Comparison of ENCODE assay signal across 15 cellular contexts in genomic region chr2:115036818-115037217, GRCh38.
DNase-seq lines count a peak whose midpoint lies in the region; ATAC-seq and TF ChIP-seq lines count a peak whose summit lies in the region.
"Had no signal": no experiment of that assay in that cellular context is flagged by ENCODE, and none has a peak within 500 bp of the region (broad histone marks: within the 10 kb centered on the region; RNA-seq: fewer than 3 reads in every experiment).

No MANE protein-coding gene starts in this region.

- DNase-seq in GM23338 (ENCODE audit: low spot score) (peak; percentile 68), WTC11 (ENCODE audit: low spot score) (no peak), iPS-NIHi7 (ENCODE audit: extremely low spot score) (peak; percentile 14), G401 (ENCODE audit: low spot score) (no peak), Ammon's horn (ENCODE audit: low spot score) (no peak)
- DNase-seq: Caco-2; CD4-positive, alpha-beta T cell; GF-D8; GM23248 had no signal

- no peak overlapping the region for H3K4me3 Mint-ChIP-seq in GM23338
- H3K4me3 Mint-ChIP-seq in WTC11: no peak overlapping the region
- H3K4me3 Mint-ChIP-seq: CD4-positive, alpha-beta T cell had no signal

- H3K9me3 ChIP-seq in HUES48 (ENCODE audit: control insufficient read depth, insufficient read depth, low read length): no peaks in the 10 kb centered on the region
- H3K9me3 ChIP-seq: Caco-2, HAP-1 had no signal

- H3K4me1 Mint-ChIP-seq in GM23338: peaks cover 12% of the 10 kb centered on the region; the same call in 2 of the 3 replicates
- H3K4me1 Mint-ChIP-seq in WTC11: peaks cover 13% of the 10 kb centered on the region

- H3K4me3 ChIP-seq in GM23338 (no peak overlapping the region), HUES48 (ENCODE audit: low read depth, low read length) (no peak overlapping the region)
- H3K4me3 ChIP-seq: GM12878, GM23248, HAP-1 had no signal

- no peak overlapping the region for H3K27ac ChIP-seq in GM23338 (ENCODE audit: low read depth)
- H3K27ac ChIP-seq in HUES48 (ENCODE audit: low read depth, low read length): peak overlapping the region; percentile 17
- H3K27ac ChIP-seq: C4-2B, GM23248, KMS-11 had no signal

- H2AFZ ChIP-seq in GM23338: no peak overlapping the region
- H2AFZ ChIP-seq: GM23248 had no signal

- no peaks in the 10 kb centered on the region for H3K36me3 ChIP-seq in GM23338 (ENCODE audit: insufficient read depth)
- H3K36me3 ChIP-seq in HUES48 (ENCODE audit: control insufficient read depth, insufficient read depth, low read length): no peaks in the 10 kb centered on the region
- H3K36me3 ChIP-seq: HAP-1 had no signal

- ATAC-seq in GM23338 (peak; percentile 68), WTC11 (peak; percentile 57; the same call in 1 of the 2 replicates), HG03095 (IDR thresholded peaks at IDR 0.05; ENCODE audit: unreplicated experiment) (no peak)
- ATAC-seq: GM12878 had no signal

- CTCF ChIA-PET in WTC11 (lab: Charles Lee): no interaction called here

- no peak overlapping the region for H3K9ac ChIP-seq in HUES48 (ENCODE audit: low read depth, low read length)
- H3K9ac ChIP-seq: GM23248, KMS-11 had no signal

- no peaks in the 10 kb centered on the region for H3F3A ChIP-seq in GM23338 (replicated peaks; ENCODE audit: low read depth)

- POLR2A ChIA-PET in WTC11 (lab: Charles Lee): no interaction called here

- H4K20me1 ChIP-seq in GM23338 (replicated peaks; ENCODE audit: insufficient read depth): no peaks in the 10 kb centered on the region

- TF ChIP-seq CTCF in GM23338 (conservative IDR thresholded peaks at IDR 0.05; ENCODE audit: low read depth in 2 of 2): no peak
- TF ChIP-seq CTCF in WTC11 (IDR thresholded peaks at IDR 0.05): no peak

- H3K4me1 ChIP-seq in GM23338 (ENCODE audit: insufficient read depth) (0 out of 2 replicates have a peak, but pooled peaks cover 8% of the 10 kb centered on the region), HUES48 (ENCODE audit: control insufficient read depth, insufficient read depth, low read length) (peaks cover 15% of the 10 kb centered on the region)
- H3K4me1 ChIP-seq: Caco-2, HAP-1 had no signal

- H3K79me2 ChIP-seq in GM23338 (replicated peaks; ENCODE audit: insufficient read depth): no peaks in the 10 kb centered on the region

- peak overlapping the region; percentile 3; the same call in 1 of the 2 replicates for H3K4me2 ChIP-seq in GM23338
- H3K4me2 ChIP-seq: KMS-11 had no signal

- in situ Hi-C loops in G401 (cut with HindIII; ENCODE audit: low sequenced_read_pairs): no loop called here

- H3K27me3 Mint-ChIP-seq in GM23338 (ENCODE audit: insufficient read depth, low read depth, poor library complexity) (peaks cover 2% of the 10 kb centered on the region), WTC11 (ENCODE audit: low read depth) (no peaks in the 10 kb centered on the region)
- H3K27me3 Mint-ChIP-seq: CD4-positive, alpha-beta T cell had no signal

- no peaks in the 10 kb centered on the region for H3K36me3 Mint-ChIP-seq in GM23338 (ENCODE audit: low read depth)
- peaks cover 25% of the 10 kb centered on the region for H3K36me3 Mint-ChIP-seq in WTC11

- H3K27ac Mint-ChIP-seq in GM23338 (peak overlapping the region; percentile 60), WTC11 (no peak overlapping the region)
- H3K27ac Mint-ChIP-seq: CD4-positive, alpha-beta T cell had no signal

- no peaks in the 10 kb centered on the region for H3K27me3 ChIP-seq in GM23338 (ENCODE audit: insufficient read depth)
- no peaks in the 10 kb centered on the region for H3K27me3 ChIP-seq in HUES48 (ENCODE audit: control insufficient read depth, insufficient read depth, low read length)

- no peaks in the 10 kb centered on the region; the same call in 1 of the 2 replicates for H3K9me2 ChIP-seq in GM23338 (ENCODE audit: insufficient read depth)

- H3K9me3 Mint-ChIP-seq in GM23338 (no peaks in the 10 kb centered on the region), WTC11 (peaks cover 36% of the 10 kb centered on the region)

TF ChIP-seq in GM23338, 12 proteins besides CTCF, POLR2A, EP300 and RAD21 (continues in another document):
- no peak for TF ChIP-seq CREB1 (CRISPR knock-in tag; IDR thresholded peaks at IDR 0.05; ENCODE audit: low read depth)
- no peak for TF ChIP-seq EZH2phosphoT487 (IDR thresholded peaks at IDR 0.05; ENCODE audit: unreplicated experiment)
- no peak for TF ChIP-seq ETS1 (IDR thresholded peaks at IDR 0.05)
- TF ChIP-seq POLR2AphosphoS5 (IDR thresholded peaks at IDR 0.05; ENCODE audit: low read depth): no peak
- no peak for TF ChIP-seq STAT1 (IDR thresholded peaks at IDR 0.05; ENCODE audit: unreplicated experiment)
- TF ChIP-seq NANOG (IDR thresholded peaks at IDR 0.05; ENCODE audit: borderline replicate concordance): no peak
- TF ChIP-seq JUNB (IDR thresholded peaks at IDR 0.05; ENCODE audit: unreplicated experiment): no peak

TF ChIP-seq in WTC11, 78 proteins besides CTCF, POLR2A, EP300 and RAD21 (continues in another document):
- TF ChIP-seq NR2C2 (CRISPR knock-in tag; IDR thresholded peaks at IDR 0.05): no peak
- no peak for TF ChIP-seq E2F5 (CRISPR knock-in tag; IDR thresholded peaks at IDR 0.05)
- no peak for TF ChIP-seq STAT6 (CRISPR knock-in tag; conservative IDR thresholded peaks at IDR 0.05; ENCODE audit: low read depth)
- TF ChIP-seq NFE2L1 (CRISPR knock-in tag; IDR thresholded peaks at IDR 0.05): no peak
- no peak for TF ChIP-seq SMAD4 (CRISPR knock-in tag; IDR thresholded peaks at IDR 0.05)
- no peak for TF ChIP-seq E2F1 (CRISPR knock-in tag; IDR thresholded peaks at IDR 0.05)
- TF ChIP-seq ZNF425 (CRISPR knock-in tag; conservative IDR thresholded peaks at IDR 0.05): no peak
- no peak for TF ChIP-seq ZNF232 (CRISPR knock-in tag; IDR thresholded peaks at IDR 0.05)
- TF ChIP-seq GTF2I (CRISPR knock-in tag; conservative IDR thresholded peaks at IDR 0.05): no peak
- no peak for TF ChIP-seq ATF1 (CRISPR knock-in tag; IDR thresholded peaks at IDR 0.05)
- no peak for TF ChIP-seq KAT7 (CRISPR knock-in tag; IDR thresholded peaks at IDR 0.05; ENCODE audit: borderline replicate concordance)
- no peak for TF ChIP-seq IRF1 (CRISPR knock-in tag; IDR thresholded peaks at IDR 0.05)
- no peak for TF ChIP-seq PRRX2 (CRISPR knock-in tag; IDR thresholded peaks at IDR 0.05)

Comparison
In these comparisons a context has a peak if more than half of its experiments do, and no peak if none do; other contexts are left out.
1. DNase-seq: peak in GM23338 (single experiment) and iPS-NIHi7 (single experiment); none in WTC11 (single experiment), G401 (single experiment) and Ammon's horn (single experiment).